ENCODE assay signal across 7 cellular contexts in genomic region chr10:118442032-118442431, GRCh38.
"Had no signal": no experiment of that assay in that cellular context is flagged by ENCODE, and none has a peak within 500 bp of the region (broad histone marks: within the 10 kb centered on the region; RNA-seq: fewer than 3 reads in every experiment).

No MANE protein-coding gene starts in this region.

- H3K36me3 Mint-ChIP-seq: IgD-negative memory B cell had no signal

- H3K4me1 Mint-ChIP-seq: IgD-negative memory B cell had no signal

- H3K27ac ChIP-seq: HL-60 had no signal

- H3K27ac Mint-ChIP-seq: IgD-negative memory B cell had no signal

- DNase-seq: IMR-90, KBM-7, KG1 had no signal

- FAIRE-seq: HepG2, HTR-8/SVneo had no signal

- ATAC-seq: HepG2 had no signal

- H3K4me3 Mint-ChIP-seq: IgD-negative memory B cell had no signal
